In genomic region chr1:22053861-22054770, GRCh38 we compare ENCODE assay signal across 8 cellular contexts. TPM values are rescaled to one million over a fixed set of nuclear protein-coding genes. Genes with fewer than 3 reads are reported as not detected.
DNase-seq lines count a peak whose midpoint lies in the region; ATAC-seq, FAIRE-seq and TF ChIP-seq lines count a peak whose summit lies in the region.

No MANE protein-coding gene starts in this region.

- no peaks in the 10 kb centered on the region for H3K27me3 ChIP-seq in SK-N-SH (ENCODE audit: insufficient read depth)
- H3K27me3 ChIP-seq in iPS DF 6.9 (ENCODE audit: control insufficient read depth, insufficient read depth, low read length) = no peaks in the 10 kb centered on the region

- peaks cover 57% of the 10 kb centered on the region for H4K20me1 ChIP-seq in SK-N-SH (ENCODE audit: insufficient read depth)

- peak overlapping the region; percentile 99 for H3K9ac ChIP-seq in SK-N-SH

- H3K9me2 ChIP-seq in SK-N-SH = no peaks in the 10 kb centered on the region

- CTCF ChIA-PET in SK-N-SH (lab: Yijun Ruan, JAX) = interaction anchor here (1.0 to 1.7 kb wide), 3 partner anchors 18 to 51 kb away, joined by 3 to 7 read pairs (median 3); no protein-coding TSS in a partner anchor
- CTCF ChIA-PET in activated CD4-positive, alpha-beta memory T cell treated with anti-CD3 and anti-CD28 coated beads, Interleukin-2, amount 10 ng/mL, durations not matched to agents 7 days and 5 days (lab: Charles Lee) = interaction anchor here (1.0 to 8.2 kb wide), 9 partner anchors 12 to 456 kb away, joined by 3 to 112 read pairs (median 9); no protein-coding TSS in a partner anchor

- H3K79me2 ChIP-seq in SK-N-SH (ENCODE audit: insufficient read depth) = peaks cover 64% of the 10 kb centered on the region

- H3K4me3 Mint-ChIP-seq in activated CD4-positive, alpha-beta memory T cell treated with anti-CD3 and anti-CD28 coated beads, Interleukin-2, amount 10 ng/mL, durations not matched to agents 7 days and 5 days = peak overlapping the region; percentile 100
- H3K4me3 Mint-ChIP-seq in stimulated activated naive CD8-positive, alpha-beta T cell treated with anti-CD3 and anti-CD28 coated beads, Interleukin-15, amount 100 ng/mL, for 72 hours = peak overlapping the region; percentile 92 to 93

- ATAC-seq in SK-N-SH treated with all-trans-retinoic acid at 6 μM for 48 hours = no peak
- ATAC-seq in stimulated activated naive CD8-positive, alpha-beta T cell treated with anti-CD3 and anti-CD28 coated beads, Interleukin-15, amount 100 ng/mL, for 72 hours = peak; percentile 29

- no peaks in the 10 kb centered on the region for H3K9me3 ChIP-seq in SK-N-SH
- H3K9me3 ChIP-seq in iPS DF 6.9 (ENCODE audit: control insufficient read depth, insufficient read depth, low read length) = no peaks in the 10 kb centered on the region

- TF ChIP-seq EP300 in SK-N-SH (IDR thresholded peaks at IDR 0.05; ENCODE audit: borderline replicate concordance in 1 of 2, low read depth in 1 of 2, low read length in 1 of 2) = no peak

- peaks cover 2 to 35% of the 10 kb centered on the region in 2 experiments for H3K36me3 ChIP-seq in SK-N-SH (replicated peaks in 1 of 2; ENCODE audit: control insufficient read depth in 1 of 2, insufficient read depth in 2 of 2, low read length in 1 of 2)
- H3K36me3 ChIP-seq in iPS DF 6.9 (ENCODE audit: control insufficient read depth, insufficient read depth, low read length) = 0 out of 2 replicates have a peak, but pooled peaks cover 2% of the 10 kb centered on the region

- peaks cover 0 to 5% of the 10 kb centered on the region in 2 experiments; a peak in 3 of 4 replicates for H3K4me1 ChIP-seq in SK-N-SH (ENCODE audit: control insufficient read depth in 1 of 2, insufficient read depth in 2 of 2, low read depth in 1 of 2, low read length in 1 of 2)
- no peaks in the 10 kb centered on the region for H3K4me1 ChIP-seq in iPS DF 6.9 (ENCODE audit: control insufficient read depth, insufficient read depth, low read length)

- 64% methylated on average over 19 of the region's 19 CpGs for WGBS in SK-N-SH (ENCODE audit: low lambda C conversion rate)
- WGBS in iPS DF 6.9 (ENCODE audit: insufficient coverage, insufficient read length) = no CpG with 5 or more reads among the region's 19 CpGs

- H3K4me1 Mint-ChIP-seq in activated CD4-positive, alpha-beta memory T cell treated with anti-CD3 and anti-CD28 coated beads, Interleukin-2, amount 10 ng/mL, durations not matched to agents 7 days and 5 days = peaks cover 61% of the 10 kb centered on the region
- peaks cover 66% of the 10 kb centered on the region for H3K4me1 Mint-ChIP-seq in stimulated activated naive CD8-positive, alpha-beta T cell treated with anti-CD3 and anti-CD28 coated beads, Interleukin-15, amount 100 ng/mL, for 72 hours

- DNase-seq in SK-N-SH = no peak
- no peak for DNase-seq in activated CD4-positive, alpha-beta memory T cell treated with anti-CD3 and anti-CD28 coated beads, Interleukin-2, amount 10 ng/mL, durations not matched to agents 7 days and 5 days
- no peak for DNase-seq in iPS DF 6.9 (ENCODE audit: low read depth, low spot score)
- no peak for DNase-seq in stimulated activated naive CD8-positive, alpha-beta T cell treated with anti-CD3 and anti-CD28 coated beads, Interleukin-15, amount 100 ng/mL, for 72 hours
- no peak for DNase-seq in COLO829 (ENCODE audit: low spot score)
- no peak for DNase-seq in NCI-H82 (lab: John Stamatoyannopoulos, UW)
- no peak for DNase-seq in GM19239 (ENCODE audit: insufficient read length, low spot score)

- no peak for TF ChIP-seq RAD21 in SK-N-SH (IDR thresholded peaks at IDR 0.05; ENCODE audit: low read length)

- H3F3A ChIP-seq in SK-N-SH (replicated peaks; ENCODE audit: insufficient read depth) = peaks cover 12% of the 10 kb centered on the region

- no peak for TF ChIP-seq CTCF in SK-N-SH (IDR thresholded peaks at IDR 0.05)

- no peak for FAIRE-seq in GM19239 (lab: Jason Lieb, UNC)

- H3K36me3 Mint-ChIP-seq in activated CD4-positive, alpha-beta memory T cell treated with anti-CD3 and anti-CD28 coated beads, Interleukin-2, amount 10 ng/mL, durations not matched to agents 7 days and 5 days (ENCODE audit: low read depth) = peaks cover 51% of the 10 kb centered on the region

- H3K4me3 ChIP-seq in SK-N-SH (ENCODE audit: low read depth in 2 of 2, low read length in 1 of 2) (peak overlapping the region; percentile 70 to 86), iPS DF 6.9 (ENCODE audit: low read length) (peak overlapping the region; percentile 85; the same call in 1 of the 2 replicates)

- peak overlapping the region; percentile 99 for H3K27ac Mint-ChIP-seq in activated CD4-positive, alpha-beta memory T cell treated with anti-CD3 and anti-CD28 coated beads, Interleukin-2, amount 10 ng/mL, durations not matched to agents 7 days and 5 days
- H3K27ac Mint-ChIP-seq in stimulated activated naive CD8-positive, alpha-beta T cell treated with anti-CD3 and anti-CD28 coated beads, Interleukin-15, amount 100 ng/mL, for 72 hours = peak overlapping the region; percentile 98

- H3K9me3 Mint-ChIP-seq in activated CD4-positive, alpha-beta memory T cell treated with anti-CD3 and anti-CD28 coated beads, Interleukin-2, amount 10 ng/mL, durations not matched to agents 7 days and 5 days = no peaks in the 10 kb centered on the region
- no peaks in the 10 kb centered on the region for H3K9me3 Mint-ChIP-seq in stimulated activated naive CD8-positive, alpha-beta T cell treated with anti-CD3 and anti-CD28 coated beads, Interleukin-15, amount 100 ng/mL, for 72 hours

- no peaks in the 10 kb centered on the region for H3K27me3 Mint-ChIP-seq in activated CD4-positive, alpha-beta memory T cell treated with anti-CD3 and anti-CD28 coated beads, Interleukin-2, amount 10 ng/mL, durations not matched to agents 7 days and 5 days
- no peaks in the 10 kb centered on the region for H3K27me3 Mint-ChIP-seq in stimulated activated naive CD8-positive, alpha-beta T cell treated with anti-CD3 and anti-CD28 coated beads, Interleukin-15, amount 100 ng/mL, for 72 hours

- H2AFZ ChIP-seq in SK-N-SH (ENCODE audit: low read depth) = no peak overlapping the region

- H3K27ac ChIP-seq in SK-N-SH (ENCODE audit: low read depth in 2 of 2, low read length in 1 of 2) (peak overlapping the region; percentile 88 to 92), iPS DF 6.9 (ENCODE audit: low read length) (no peak overlapping the region)

- H3K4me2 ChIP-seq in SK-N-SH = peak overlapping the region; percentile 94

- POLR2A ChIA-PET in SK-N-SH (lab: Yijun Ruan, JAX) = interaction anchor here (2.8 kb wide), 1 partner anchor 29 kb away, joined by 29 read pairs; no protein-coding TSS in a partner anchor
- POLR2A ChIA-PET in activated CD4-positive, alpha-beta memory T cell treated with anti-CD3 and anti-CD28 coated beads, Interleukin-2, amount 10 ng/mL, durations not matched to agents 7 days and 5 days (lab: Charles Lee) = interaction anchor here (0.7 to 43.8 kb wide), 16 partner anchors 11 to 272 kb away, joined by 3 to 1616 read pairs (median 8); no protein-coding TSS in a partner anchor

TF ChIP-seq in SK-N-SH, 30 proteins besides CTCF, POLR2A, EP300 and RAD21 (continues in another document):
- TF ChIP-seq FOSL2 (IDR thresholded peaks at IDR 0.05; ENCODE audit: borderline replicate concordance, low read depth) = no peak
- no peak for TF ChIP-seq ELF1 (IDR thresholded peaks at IDR 0.05)
- TF ChIP-seq, protein P1, sequence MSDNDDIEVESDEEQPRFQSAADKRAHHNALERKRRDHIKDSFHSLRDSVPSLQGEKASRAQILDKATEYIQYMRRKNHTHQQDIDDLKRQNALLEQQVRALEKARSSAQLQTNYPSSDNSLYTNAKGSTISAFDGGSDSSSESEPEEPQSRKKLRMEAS (IDR thresholded peaks at IDR 0.05; ENCODE audit: low read depth) = no peak
- no peak for TF ChIP-seq IRF3 (IDR thresholded peaks at IDR 0.05; ENCODE audit: low read depth, low read length)
- no peak for TF ChIP-seq TEAD4 (IDR thresholded peaks at IDR 0.05; ENCODE audit: borderline replicate concordance, insufficient read depth)

TF ChIP-seq in SK-N-SH treated with all-trans-retinoic acid at 6 μM for 48 hours, 23 proteins besides CTCF, POLR2A, EP300 and RAD21 (continues in another document):
- TF ChIP-seq ZNF8 (CRISPR knock-in tag; IDR thresholded peaks at IDR 0.05) (no peak), ZNF70 (CRISPR knock-in tag; IDR thresholded peaks at IDR 0.05) (no peak), ZFP30 (CRISPR knock-in tag; IDR thresholded peaks at IDR 0.05) (no peak), GLIS3 (CRISPR knock-in tag; IDR thresholded peaks at IDR 0.05) (no peak), RARB (CRISPR knock-in tag; IDR thresholded peaks at IDR 0.05) (no peak), PATZ1 (CRISPR knock-in tag; IDR thresholded peaks at IDR 0.05; ENCODE audit: borderline replicate concordance) (no peak), ZNF565 (CRISPR knock-in tag; conservative IDR thresholded peaks at IDR 0.05; ENCODE audit: low read depth) (no peak), CSDC2 (CRISPR knock-in tag; IDR thresholded peaks at IDR 0.05) (no peak), SNAI2 (CRISPR knock-in tag; IDR thresholded peaks at IDR 0.05) (no peak)

RNA-seq across cellular contexts. Expression of gene CDC42, which starts 1.6 kb away (rescaled TPM):
- 113 and 148 TPM in 2 replicates for polyA plus RNA-seq in SK-N-SH (2012; rRNA removed)
- 170 and 181 TPM in 2 replicates for polyA plus RNA-seq in SK-N-SH (2012; cell fraction: cytosol; rRNA removed)
- polyA plus RNA-seq in SK-N-SH (2012; cell fraction: nucleus; rRNA removed) = 43.6 and 77.8 TPM in 2 replicates
- total RNA-seq in activated CD4-positive, alpha-beta memory T cell treated with anti-CD3 and anti-CD28 coated beads, Interleukin-2, amount 10 ng/mL, durations not matched to agents 7 days and 5 days = 100 to 1,000 TPM; 377 to 388 TPM

RNA-seq across cellular contexts. Expression of gene CELA3A, which starts 52.7 kb away (rescaled TPM):
- not detected in 2 replicates for polyA plus RNA-seq in SK-N-SH (2012; rRNA removed)
- polyA plus RNA-seq in SK-N-SH (2012; cell fraction: cytosol; rRNA removed) = not detected in 2 replicates
- not detected in 2 replicates for polyA plus RNA-seq in SK-N-SH (2012; cell fraction: nucleus; rRNA removed)
- total RNA-seq in activated CD4-positive, alpha-beta memory T cell treated with anti-CD3 and anti-CD28 coated beads, Interleukin-2, amount 10 ng/mL, durations not matched to agents 7 days and 5 days = not detected
